6 cellular contexts compared by ENCODE assay signal in genomic region chr15:32901192-32901591, GRCh38.
"Had no signal": no experiment of that assay in that cellular context is flagged by ENCODE, and none has a peak within 500 bp of the region (broad histone marks: within the 10 kb centered on the region; RNA-seq: fewer than 3 reads in every experiment).

No MANE protein-coding gene starts in this region.

- H3K27ac ChIP-seq: HL-60 had no signal

- ATAC-seq: HepG2, K562 had no signal

- DNase-seq: KBM-7, KG1 had no signal

- FAIRE-seq: HepG2, HTR-8/SVneo, K562 had no signal

- H3K4me3 ChIP-seq: K562 had no signal
